ENCODE assay signal across 19 cellular contexts in the genomic region with DNA sequence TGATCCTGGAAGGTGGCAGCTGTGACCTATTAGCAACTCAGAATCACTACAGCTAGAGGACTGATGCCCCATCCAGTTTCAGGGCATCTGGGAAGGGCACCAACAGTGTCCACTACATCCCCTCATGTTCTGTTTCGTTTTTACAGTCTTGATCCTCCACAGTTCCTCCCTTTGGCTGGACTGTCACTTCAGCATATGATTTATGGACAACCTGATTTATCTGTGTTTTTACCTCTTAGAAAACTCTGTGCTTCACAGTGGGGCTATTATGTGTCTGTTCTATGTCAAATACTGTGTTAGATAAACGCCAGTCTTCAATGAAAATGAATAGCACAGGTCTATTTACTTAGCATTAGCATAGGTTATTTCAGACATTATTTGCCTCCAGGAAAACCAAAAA.
DNase-seq lines count a peak whose midpoint lies in the region; ATAC-seq, FAIRE-seq and TF ChIP-seq lines count a peak whose summit lies in the region.
"Had no signal": no experiment of that assay in that cellular context is flagged by ENCODE, and none has a peak within 500 bp of the region (broad histone marks: within the 10 kb centered on the region; RNA-seq: fewer than 3 reads in every experiment).

No MANE protein-coding gene starts in this region.

- no peaks in the 10 kb centered on the region for H3K9me3 Mint-ChIP-seq in activated naive CD4-positive, alpha-beta T cell treated with anti-CD3 and anti-CD28 coated beads for 36 hours
- H3K9me3 Mint-ChIP-seq: HFFc6 had no signal

- CTCF ChIA-PET in SK-N-SH (lab: Yijun Ruan, JAX) = interaction anchor here (1.0 kb wide), 1 partner anchor 130 kb away, joined by 3 read pairs; no protein-coding TSS in a partner anchor
- CTCF ChIA-PET in activated naive CD4-positive, alpha-beta T cell treated with anti-CD3 and anti-CD28 coated beads for 36 hours (lab: Charles Lee) = no interaction called here

- H3K79me2 ChIP-seq in SK-N-SH (ENCODE audit: insufficient read depth) = no peaks in the 10 kb centered on the region

- no peaks in the 10 kb centered on the region for H3K9me2 ChIP-seq in SK-N-SH

- H3K36me3 ChIP-seq in HAP-1 (replicated peaks) (no peaks in the 10 kb centered on the region), SK-N-SH (replicated peaks in 1 of 2; ENCODE audit: control insufficient read depth in 1 of 2, insufficient read depth in 2 of 2, low read length in 1 of 2) (no peaks in the 10 kb centered on the region), pancreas (no peaks in the 10 kb centered on the region), upper lobe of right lung (no peaks in the 10 kb centered on the region), sigmoid colon (no peaks in the 10 kb centered on the region)
- H3K36me3 ChIP-seq: BLaER1 had no signal

- peaks cover 2% of the 10 kb centered on the region for H3K27me3 Mint-ChIP-seq in activated naive CD4-positive, alpha-beta T cell treated with anti-CD3 and anti-CD28 coated beads for 36 hours (ENCODE audit: low read depth)

- H3K4me1 ChIP-seq in HAP-1 (peaks cover 7% of the 10 kb centered on the region; the same call in 1 of the 2 replicates), SK-N-SH (ENCODE audit: control insufficient read depth in 1 of 2, insufficient read depth in 2 of 2, low read depth in 1 of 2, low read length in 1 of 2) (no peaks in the 10 kb centered on the region; a peak in 1 of 4 replicates), pancreas (no peaks in the 10 kb centered on the region), upper lobe of right lung (no peaks in the 10 kb centered on the region), sigmoid colon (no peaks in the 10 kb centered on the region)

- FAIRE-seq in pancreas (lab: Jason Lieb, UNC) = peak; percentile 13
- FAIRE-seq: H1, RCC 7860 had no signal

- no peaks in the 10 kb centered on the region for H3K4me1 Mint-ChIP-seq in activated naive CD4-positive, alpha-beta T cell treated with anti-CD3 and anti-CD28 coated beads for 36 hours (ENCODE audit: low read depth)
- H3K4me1 Mint-ChIP-seq: CD4-positive, alpha-beta memory T cell had no signal

- H3F3A ChIP-seq in SK-N-SH (replicated peaks; ENCODE audit: insufficient read depth) = no peaks in the 10 kb centered on the region

- no peaks in the 10 kb centered on the region for H4K20me1 ChIP-seq in SK-N-SH (ENCODE audit: insufficient read depth)
- H4K20me1 ChIP-seq: BLaER1 had no signal

- no peak overlapping the region for H3K4me2 ChIP-seq in SK-N-SH
- H3K4me2 ChIP-seq: BLaER1 had no signal

- DNase-seq in HAP-1 (ENCODE audit: low spot score in 2 of 2) (peak; percentile 8 to 41), NCI-H1417 treated with DMSO at 0.1 percent for 48 hours (lab: John Stamatoyannopoulos, UW) (peak; percentile 21), SK-N-SH (peak; percentile 4), pancreas (no peak), upper lobe of right lung (no peak), sigmoid colon (no peak)
- no peak for DNase-seq in activated naive CD4-positive, alpha-beta T cell treated with anti-CD3 and anti-CD28 coated beads for 36 hours
- DNase-seq: CD4-positive, alpha-beta memory T cell; GF-D8; HFFc6; NCI-H1048; NCI-H146; NCI-H2029 treated with DMSO at 0.1 percent for 48 hours; NCI-H524 had no signal

- POLR2A ChIA-PET in SK-N-SH (lab: Yijun Ruan, JAX) = no interaction called here

- TF ChIP-seq POLR2A in sigmoid colon (IDR thresholded peaks at IDR 0.05) = no peak

- H3K9me3 ChIP-seq in HAP-1 (no peaks in the 10 kb centered on the region), SK-N-SH (no peaks in the 10 kb centered on the region), pancreas (no peaks in the 10 kb centered on the region), upper lobe of right lung (no peaks in the 10 kb centered on the region), sigmoid colon (no peaks in the 10 kb centered on the region)

- no peak overlapping the region for H3K27ac ChIP-seq in SK-N-SH (ENCODE audit: low read depth in 2 of 2, low read length in 1 of 2)
- no peak overlapping the region for H3K27ac ChIP-seq in pancreas
- no peak overlapping the region for H3K27ac ChIP-seq in upper lobe of right lung
- no peak overlapping the region for H3K27ac ChIP-seq in sigmoid colon
- H3K27ac ChIP-seq: BLaER1, HL-60 had no signal

- H3K9ac ChIP-seq in SK-N-SH = no peak overlapping the region
- H3K9ac ChIP-seq: BLaER1 had no signal

- H3K4me3 ChIP-seq in HAP-1 (no peak overlapping the region), SK-N-SH (ENCODE audit: low read depth in 2 of 2, low read length in 1 of 2) (no peak overlapping the region), pancreas (no peak overlapping the region), upper lobe of right lung (no peak overlapping the region), sigmoid colon (no peak overlapping the region)
- H3K4me3 ChIP-seq: BLaER1 had no signal

- H3K4me3 Mint-ChIP-seq in activated naive CD4-positive, alpha-beta T cell treated with anti-CD3 and anti-CD28 coated beads for 36 hours = no peak overlapping the region
- H3K4me3 Mint-ChIP-seq: CD4-positive, alpha-beta memory T cell; HFFc6 had no signal

- H3K27ac Mint-ChIP-seq in activated naive CD4-positive, alpha-beta T cell treated with anti-CD3 and anti-CD28 coated beads for 36 hours = no peak overlapping the region
- H3K27ac Mint-ChIP-seq: CD4-positive, alpha-beta memory T cell; HFFc6 had no signal

- no peak for TF ChIP-seq EP300 in SK-N-SH (IDR thresholded peaks at IDR 0.05; ENCODE audit: borderline replicate concordance in 1 of 2, low read depth in 1 of 2, low read length in 1 of 2)
- no peak for TF ChIP-seq EP300 in sigmoid colon (IDR thresholded peaks at IDR 0.05)

- ATAC-seq in pancreas = no peak
- ATAC-seq in upper lobe of right lung = no peak
- ATAC-seq: Right ventricle myocardium inferior had no signal

- no peak overlapping the region for H2AFZ ChIP-seq in SK-N-SH (ENCODE audit: low read depth)

- in situ Hi-C loops in HAP-1 (cut with MboI; ENCODE audit: low sequenced_read_pairs) = no loop called here

- TF ChIP-seq RAD21 in SK-N-SH (IDR thresholded peaks at IDR 0.05; ENCODE audit: low read length) = no peak

- 2% methylated on average over 2 of the region's 2 CpGs for WGBS in SK-N-SH (ENCODE audit: low lambda C conversion rate)
- WGBS in pancreas, 2 donors = 20 to 45% methylated on average over 2 of the region's 2 CpGs
- 7 to 31% methylated on average over 2 of the region's 2 CpGs for WGBS in sigmoid colon, 2 donors

- intact Hi-C loops in pancreas (cut with DNase I) = no loop called here
- intact Hi-C loops in upper lobe of right lung (cut with DNase I) = no loop called here
- intact Hi-C loops in activated naive CD4-positive, alpha-beta T cell treated with anti-CD3 and anti-CD28 coated beads for 36 hours (cut with micrococcal nuclease) = no loop called here
- intact Hi-C loops in sigmoid colon (cut with DNase I) = no loop called here

- H3K27me3 ChIP-seq in HAP-1 (ENCODE audit: low read depth) = no peaks in the 10 kb centered on the region
- H3K27me3 ChIP-seq in SK-N-SH (ENCODE audit: insufficient read depth) = no peaks in the 10 kb centered on the region; the same call in 1 of the 2 replicates
- no peaks in the 10 kb centered on the region for H3K27me3 ChIP-seq in pancreas
- H3K27me3 ChIP-seq in upper lobe of right lung = no peaks in the 10 kb centered on the region
- no peaks in the 10 kb centered on the region for H3K27me3 ChIP-seq in sigmoid colon

- TF ChIP-seq CTCF in SK-N-SH (IDR thresholded peaks at IDR 0.05) (no peak), pancreas (IDR thresholded peaks at IDR 0.05) (no peak), upper lobe of right lung (IDR thresholded peaks at IDR 0.05) (no peak), sigmoid colon (IDR thresholded peaks at IDR 0.05) (no peak)

- H3K36me3 Mint-ChIP-seq in activated naive CD4-positive, alpha-beta T cell treated with anti-CD3 and anti-CD28 coated beads for 36 hours (ENCODE audit: low read depth) = no peaks in the 10 kb centered on the region
- H3K36me3 Mint-ChIP-seq: CD4-positive, alpha-beta memory T cell had no signal

TF ChIP-seq in SK-N-SH, 30 proteins besides CTCF, POLR2A, EP300 and RAD21:
- TF ChIP-seq FOSL2 (IDR thresholded peaks at IDR 0.05; ENCODE audit: borderline replicate concordance, low read depth) (no peak), NRF1 (IDR thresholded peaks at IDR 0.05; ENCODE audit: low read depth, low read length) (no peak), GATA2 (CRISPR knock-in tag; IDR thresholded peaks at IDR 0.05) (peak; percentile 32; the same call in 1 of the 2 replicates)
TF ChIP-seq in SK-N-SH: peak in this region for 1.

Comparison
In these comparisons a context has a peak if more than half of its experiments do, and no peak if none do; other contexts are left out.
1. DNase-seq: peak in HAP-1 (2 of 2), NCI-H1417 treated with DMSO at 0.1 percent for 48 hours (single experiment) and SK-N-SH (single experiment); none in pancreas (0 of 6), upper lobe of right lung (single experiment), activated naive CD4-positive, alpha-beta T cell treated with anti-CD3 and anti-CD28 coated beads for 36 hours (single experiment) and sigmoid colon (single experiment).